8 cellular contexts compared by ENCODE assay signal in the genomic region with DNA sequence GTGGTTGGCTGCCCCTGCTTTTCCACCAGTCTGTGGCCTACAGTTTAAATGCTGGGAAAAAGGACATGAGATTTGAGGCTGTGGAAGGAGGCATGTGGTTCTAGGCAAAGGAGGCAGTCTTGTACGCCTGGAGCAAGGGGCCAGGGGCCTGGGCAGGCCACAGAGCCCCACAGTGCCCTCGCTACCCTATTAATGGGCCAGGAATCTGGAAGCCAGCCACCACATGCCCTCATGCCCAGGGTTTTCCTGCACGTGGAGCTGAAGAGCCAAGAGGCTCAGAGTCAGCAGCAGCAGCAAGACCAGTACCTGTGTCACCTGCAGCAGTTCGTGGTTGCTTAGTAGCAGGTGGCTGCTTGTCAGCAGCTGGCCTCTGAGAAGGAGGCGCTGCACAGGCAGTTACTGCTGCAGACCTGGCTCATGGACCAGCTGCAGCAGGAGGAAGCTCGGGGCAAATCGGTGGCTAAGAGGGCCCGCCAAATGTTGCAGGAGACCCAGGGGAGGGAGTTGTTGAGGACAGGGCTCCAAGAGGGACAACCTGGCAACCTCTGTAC.
DNase-seq lines count a peak whose midpoint lies in the region; ATAC-seq and TF ChIP-seq lines count a peak whose summit lies in the region.
"Not testable (repeated sequence)": the region's sequence is repeated elsewhere in the genome, so short reads cannot be mapped to it uniquely, and the experiment has no call there.

No MANE protein-coding gene starts in this region.

- BruUV-seq in Panc1 (replicated peaks; lab: Mats Ljungman, UMichigan), result not testable (repeated sequence)

- H3K9me3 Mint-ChIP-seq in activated naive CD4-positive, alpha-beta T cell treated with anti-CD3 and anti-CD28 coated beads, Interleukin-2, amount 50 U/mL, for 72 hours; neural progenitor cell: not testable (repeated sequence)

- not testable (repeated sequence) for H3K4me2 ChIP-seq in MM.1S (ENCODE audit: low read depth, low read length); neural progenitor cell

- CTCF ChIA-PET in Panc1 (lab: Charles Lee), result not testable (repeated sequence)

- H3K4me1 Mint-ChIP-seq in neural progenitor cell, result not testable (repeated sequence)

- H3K9ac ChIP-seq in MM.1S (ENCODE audit: low read length); neural progenitor cell: not testable (repeated sequence)

- POLR2A ChIA-PET in Panc1 (lab: Charles Lee), result not testable (repeated sequence)

- not testable (repeated sequence) for H3K9me2 ChIP-seq in MM.1S (replicated peaks; ENCODE audit: insufficient read depth, low read length)

- H3K27ac ChIP-seq in MM.1S (ENCODE audit: low read length); Panc1 (ENCODE audit: low read length); right atrium auricular region; neural progenitor cell: not testable (repeated sequence)

- intact Hi-C loops in Panc1 (cut with micrococcal nuclease; ENCODE audit: unreplicated experiment), result not testable (repeated sequence)

- H3K4me1 ChIP-seq in MM.1S (ENCODE audit: low read length); Panc1 (ENCODE audit: control insufficient read depth, insufficient read depth, low read length); right atrium auricular region; neural progenitor cell: not testable (repeated sequence)

- H3K79me2 ChIP-seq in MM.1S (ENCODE audit: low read length); neural progenitor cell (ENCODE audit: low read depth): not testable (repeated sequence)

- H3K36me3 ChIP-seq in MM.1S (replicated peaks; ENCODE audit: insufficient read depth, low read length); Panc1 (ENCODE audit: control insufficient read depth, insufficient read depth, low read length); right atrium auricular region; neural progenitor cell: not testable (repeated sequence)

- H2AFZ ChIP-seq in MM.1S (ENCODE audit: low read length); neural progenitor cell (replicated peaks): not testable (repeated sequence)

- H3K36me3 Mint-ChIP-seq in activated naive CD4-positive, alpha-beta T cell treated with anti-CD3 and anti-CD28 coated beads, Interleukin-2, amount 50 U/mL, for 72 hours; neural progenitor cell: not testable (repeated sequence)

- H3F3A ChIP-seq in MM.1S (ENCODE audit: insufficient read depth, low read length); neural progenitor cell (ENCODE audit: low read depth): not testable (repeated sequence)

- ATAC-seq in Panc1, result peak; percentile 48; the same call in 1 of the 2 replicates
- not testable (repeated sequence) for ATAC-seq in activated naive CD4-positive, alpha-beta T cell treated with anti-CD3 and anti-CD28 coated beads, Interleukin-2, amount 50 U/mL, for 72 hours

- not testable (repeated sequence) for H3K4me3 ChIP-seq in MM.1S (ENCODE audit: low read length); Panc1 (ENCODE audit: low read depth in 2 of 2, low read length in 2 of 2); right atrium auricular region; neural progenitor cell

- not testable (repeated sequence) for TF ChIP-seq CTCF in MM.1S (IDR thresholded peaks at IDR 0.05; ENCODE audit: low read length); Panc1 (IDR thresholded peaks at IDR 0.05); right atrium auricular region (IDR thresholded peaks at IDR 0.05); neural progenitor cell (IDR thresholded peaks at IDR 0.05)

- H4K20me1 ChIP-seq in MM.1S (ENCODE audit: insufficient read depth, low read length); neural progenitor cell (ENCODE audit: low read depth): not testable (repeated sequence)

- H3K27me3 ChIP-seq in MM.1S (replicated peaks; ENCODE audit: insufficient read depth, low read length); Panc1 (ENCODE audit: control insufficient read depth, insufficient read depth, low read length); right atrium auricular region; neural progenitor cell: not testable (repeated sequence)

- DNase-seq in COLO668 (lab: John Stamatoyannopoulos, UW; ENCODE audit: unreplicated experiment), result peak; percentile 63
- DNase-seq in MM.1S, result peak; percentile 40
- DNase-seq in NCI-H187 (lab: John Stamatoyannopoulos, UW), result peak; percentile 0 to 19
- peak; percentile 51 for DNase-seq in NCI-H345 (lab: John Stamatoyannopoulos, UW)
- DNase-seq in Panc1 (ENCODE audit: low read depth, low spot score); neural progenitor cell (ENCODE audit: low spot score): not testable (repeated sequence)
- peak; percentile 0 to 31 for DNase-seq in activated naive CD4-positive, alpha-beta T cell treated with anti-CD3 and anti-CD28 coated beads, Interleukin-2, amount 50 U/mL, for 72 hours (ENCODE audit: low spot score in 2 of 2)
- DNase-seq in right atrium auricular region (ENCODE audit: low spot score), result peak; percentile 52

- not testable (repeated sequence) for H3K27me3 Mint-ChIP-seq in neural progenitor cell (ENCODE audit: insufficient read depth, low read depth)

- not testable (repeated sequence) for H3K9me3 ChIP-seq in MM.1S (replicated peaks; ENCODE audit: insufficient read depth, low read length); Panc1 (ENCODE audit: control insufficient read depth, insufficient read depth, low read depth, low read length); right atrium auricular region; neural progenitor cell (ENCODE audit: low read depth)

- H3K4me3 Mint-ChIP-seq in neural progenitor cell, result not testable (repeated sequence)

- not testable (repeated sequence) for H3K27ac Mint-ChIP-seq in activated naive CD4-positive, alpha-beta T cell treated with anti-CD3 and anti-CD28 coated beads, Interleukin-2, amount 50 U/mL, for 72 hours
- H3K27ac Mint-ChIP-seq in neural progenitor cell, result peak overlapping the region; percentile 74

- in situ Hi-C loops in Panc1 (cut with HindIII; ENCODE audit: low pct_unique_long_range_greater_than_20kb, low sequenced_read_pairs), result not testable (repeated sequence)
